24 cellular contexts compared by ENCODE assay signal in the genomic region with DNA sequence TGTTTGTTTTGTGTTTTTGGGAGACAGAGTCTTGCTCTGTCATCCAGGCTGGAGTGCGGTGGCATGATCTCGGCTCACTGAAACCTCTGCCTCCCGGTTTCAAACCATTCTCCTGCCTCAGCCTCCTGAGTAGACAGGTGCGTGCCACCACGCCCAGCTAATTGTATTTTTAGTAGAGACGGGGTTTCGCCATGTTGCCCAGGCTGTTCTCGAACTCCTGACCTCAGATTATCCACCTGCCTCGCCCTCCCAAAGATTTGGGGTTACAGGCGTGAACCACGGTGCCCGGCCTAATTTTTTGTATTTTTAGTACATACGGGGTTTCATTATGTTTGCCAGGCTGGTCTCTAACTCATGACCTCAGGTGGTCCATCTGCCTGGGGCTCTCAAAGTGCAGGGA.
"Had no signal": no experiment of that assay in that cellular context is flagged by ENCODE, and none has a peak within 500 bp of the region (broad histone marks: within the 10 kb centered on the region; RNA-seq: fewer than 3 reads in every experiment).

No MANE protein-coding gene starts in this region.

- H3K36me3 Mint-ChIP-seq: naive B cell had no signal

- H3K27ac ChIP-seq: coronary artery, dorsolateral prefrontal cortex, epithelial cell of prostate, esophagus squamous epithelium, gastrocnemius medialis, heart right ventricle, left lung, lower lobe of right lung had no signal

- DNase-seq: dermis blood vessel endothelial cell; dorsolateral prefrontal cortex; effector CD4-positive, alpha-beta T cell; effector memory CD4-positive, alpha-beta T cell; erythroblast; esophagus squamous epithelium; foreskin fibroblast; foreskin melanocyte; gastrocnemius medialis; glutamatergic neuron; head of caudate nucleus; heart right ventricle; hippocampal formation; left cardiac atrium; left lung; left ventricle myocardium superior; lower lobe of right lung; mesenchymal stem cell; mucosa of descending colon; naive B cell had no signal

- H3K4me3 ChIP-seq: coronary artery, dorsolateral prefrontal cortex, esophagus squamous epithelium, gastrocnemius medialis, heart right ventricle, left lung, lower lobe of right lung, mucosa of descending colon had no signal

- H3K36me3 ChIP-seq: gastrocnemius medialis, left lung, lower lobe of right lung had no signal

- H3K4me3 Mint-ChIP-seq: mesothelial cell of epicardium had no signal

- ATAC-seq: esophagus mucosa, gastrocnemius medialis, heart right ventricle, left cardiac atrium, left lung, left ventricle myocardium superior, lower lobe of right lung, mucosa of descending colon had no signal

- H3K27me3 ChIP-seq: dorsolateral prefrontal cortex, esophagus squamous epithelium, gastrocnemius medialis, heart right ventricle, left lung had no signal

- H3K9me3 Mint-ChIP-seq: mesothelial cell of epicardium, naive B cell had no signal

- H3K27ac Mint-ChIP-seq: mesothelial cell of epicardium had no signal

- H3K27me3 Mint-ChIP-seq: naive B cell had no signal

- H3K9me3 ChIP-seq: esophagus squamous epithelium, gastrocnemius medialis, heart right ventricle, lower lobe of right lung, mucosa of descending colon had no signal

- H3K4me1 ChIP-seq: gastrocnemius medialis, left lung had no signal
